Comparison of ENCODE assay signal across 17 cellular contexts in the genomic region with DNA sequence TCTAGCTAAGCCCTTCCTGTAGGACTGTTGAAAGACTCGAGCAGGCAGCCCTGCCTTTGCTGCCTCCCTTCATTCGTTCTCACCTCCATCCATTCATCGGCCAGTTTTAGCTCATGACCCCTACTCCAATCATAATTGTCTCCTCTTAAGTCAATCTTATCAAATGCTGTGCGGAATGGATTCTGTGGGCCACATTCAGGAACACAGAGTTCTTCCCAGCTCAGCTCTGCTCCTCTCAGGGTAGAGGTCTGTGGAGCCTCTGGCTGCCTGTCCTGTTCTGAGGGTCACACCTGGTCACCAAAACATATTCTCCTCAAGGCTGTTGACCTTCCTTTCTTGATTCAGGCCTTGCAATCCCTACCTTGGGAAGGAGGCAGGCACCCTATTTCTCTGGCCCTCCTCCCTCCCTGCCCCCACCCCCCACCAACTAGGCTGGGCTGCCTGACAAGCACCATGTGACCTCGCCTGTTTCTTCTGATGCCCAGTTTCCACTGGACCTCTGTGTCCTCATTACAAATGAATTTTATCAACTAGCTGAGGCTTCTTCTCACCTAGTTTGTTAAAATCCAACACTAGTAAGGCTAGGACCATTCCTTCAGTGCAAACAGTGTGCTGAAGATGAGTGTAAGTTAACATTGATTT. TPM values are rescaled to one million over a fixed set of nuclear protein-coding genes. Genes with fewer than 3 reads are reported as not detected.
DNase-seq lines count a peak whose midpoint lies in the region; ATAC-seq and TF ChIP-seq lines count a peak whose summit lies in the region.
"Had no signal": no experiment of that assay in that cellular context is flagged by ENCODE, and none has a peak within 500 bp of the region (broad histone marks: within the 10 kb centered on the region; RNA-seq: fewer than 3 reads in every experiment).

No MANE protein-coding gene starts in this region.

- H3K27ac Mint-ChIP-seq in GM23338 = no peak overlapping the region
- H3K27ac Mint-ChIP-seq: B cell; CD4-positive, CD25-positive, alpha-beta regulatory T cell; CD8-positive, alpha-beta T cell had no signal

- ATAC-seq in Right ventricle myocardium inferior = peak; percentile 29
- ATAC-seq in GM23338 = no peak
- ATAC-seq in heart right ventricle = peak in 7 of 8 donors; percentile 34 to 91 (median 71)
- ATAC-seq: CD8-positive, alpha-beta T cell had no signal

- H3K9me2 ChIP-seq in GM23338 (ENCODE audit: insufficient read depth) = no peaks in the 10 kb centered on the region

- H3K27ac ChIP-seq in left ventricle myocardium inferior (replicated peaks) = no peak overlapping the region
- no peak overlapping the region for H3K27ac ChIP-seq in GM23338 (ENCODE audit: low read depth)
- H3K27ac ChIP-seq in heart right ventricle = peak overlapping the region in 2 of 10 donors; percentile 0 to 11
- H3K27ac ChIP-seq: 22Rv1, BLaER1, C4-2B had no signal

- H3K4me3 Mint-ChIP-seq in GM23338 = no peak overlapping the region
- H3K4me3 Mint-ChIP-seq: B cell; CD4-positive, CD25-positive, alpha-beta regulatory T cell; CD8-positive, alpha-beta T cell had no signal

- H3K4me3 ChIP-seq in left ventricle myocardium inferior (no peak overlapping the region), GM23338 (no peak overlapping the region), heart right ventricle (no peak overlapping the region)
- H3K4me3 ChIP-seq: BLaER1 had no signal

- 62 to 74% methylated on average over 5 of the region's 5 CpGs for WGBS in heart right ventricle, 2 donors

- DNase-seq in Right ventricle myocardium inferior (ENCODE audit: missing footprints) (no peak), left ventricle myocardium inferior (no peak), GM23338 (ENCODE audit: low spot score) (no peak), heart right ventricle (no peak), dermis blood vessel endothelial cell (no peak)
- DNase-seq in stimulated activated naive CD4-positive, alpha-beta T cell (lab: John Stamatoyannopoulos, UW) = no peak
- DNase-seq: Caco-2; CD4-positive, CD25-positive, alpha-beta regulatory T cell; CD8-positive, alpha-beta T cell; DMS153; DND-41; H7; HCEC 1CT had no signal

- no peaks in the 10 kb centered on the region for H3K27me3 ChIP-seq in left ventricle myocardium inferior (ENCODE audit: low read depth)
- no peaks in the 10 kb centered on the region for H3K27me3 ChIP-seq in GM23338 (ENCODE audit: insufficient read depth)
- H3K27me3 ChIP-seq in heart right ventricle = no peaks in the 10 kb centered on the region
- H3K27me3 ChIP-seq: BLaER1 had no signal

- intact Hi-C loops in Right ventricle myocardium inferior (cut with DNase I) = no loop called here
- intact Hi-C loops in left ventricle myocardium inferior (cut with micrococcal nuclease) = no loop called here
- intact Hi-C loops in heart right ventricle (cut with DNase I) = loop anchor here in 2 of 10 donors (10.0 kb wide), 1 partner anchor 45 kb away; no protein-coding TSS in a partner anchor

- H3K79me2 ChIP-seq in GM23338 (replicated peaks; ENCODE audit: insufficient read depth) = no peaks in the 10 kb centered on the region

- H3K9me3 ChIP-seq in left ventricle myocardium inferior (replicated peaks) (peaks cover 10% of the 10 kb centered on the region), heart right ventricle (peaks cover 0 to 13% (median 10%) of the 10 kb centered on the region in 11 donors)

- H3F3A ChIP-seq in GM23338 (replicated peaks; ENCODE audit: low read depth) = no peaks in the 10 kb centered on the region

- no peak overlapping the region for H3K4me2 ChIP-seq in GM23338
- H3K4me2 ChIP-seq: BLaER1 had no signal

- H3K36me3 ChIP-seq in left ventricle myocardium inferior (no peaks in the 10 kb centered on the region), GM23338 (ENCODE audit: insufficient read depth) (no peaks in the 10 kb centered on the region), heart right ventricle (no peaks in the 10 kb centered on the region)
- H3K36me3 ChIP-seq: BLaER1 had no signal

- H3K27me3 Mint-ChIP-seq in GM23338 (ENCODE audit: insufficient read depth, low read depth, poor library complexity) = peaks cover 2% of the 10 kb centered on the region

- H3K9me3 Mint-ChIP-seq in GM23338 = peaks cover 4% of the 10 kb centered on the region; the same call in 1 of the 3 replicates

- no peaks in the 10 kb centered on the region for H4K20me1 ChIP-seq in GM23338 (replicated peaks; ENCODE audit: insufficient read depth)
- H4K20me1 ChIP-seq: BLaER1 had no signal

- peaks cover 14% of the 10 kb centered on the region for H3K4me1 ChIP-seq in left ventricle myocardium inferior
- H3K4me1 ChIP-seq in GM23338 (ENCODE audit: insufficient read depth) = peaks cover 5% of the 10 kb centered on the region; the same call in 1 of the 2 replicates
- H3K4me1 ChIP-seq in heart right ventricle = peaks cover 0 to 22% (median 4%) of the 10 kb centered on the region in 9 donors

- H3K4me1 Mint-ChIP-seq in GM23338 = peaks cover 10% of the 10 kb centered on the region
- H3K4me1 Mint-ChIP-seq: B cell; CD4-positive, CD25-positive, alpha-beta regulatory T cell had no signal

- H2AFZ ChIP-seq in GM23338 = peak overlapping the region; percentile 85

- TF ChIP-seq CTCF in left ventricle myocardium inferior (IDR thresholded peaks at IDR 0.05; ENCODE audit: borderline replicate concordance) = no peak
- TF ChIP-seq CTCF in GM23338 (conservative IDR thresholded peaks at IDR 0.05; ENCODE audit: low read depth in 2 of 2) = no peak
- TF ChIP-seq CTCF in heart right ventricle (IDR thresholded peaks at IDR 0.05) = no peak

- no peaks in the 10 kb centered on the region for H3K36me3 Mint-ChIP-seq in GM23338 (ENCODE audit: low read depth)
- H3K36me3 Mint-ChIP-seq: CD4-positive, CD25-positive, alpha-beta regulatory T cell; CD8-positive, alpha-beta T cell had no signal

TF ChIP-seq in GM23338, 12 proteins besides CTCF, POLR2A, EP300 and RAD21 (continues in another document):
- TF ChIP-seq NANOG (IDR thresholded peaks at IDR 0.05; ENCODE audit: borderline replicate concordance) (no peak), EZH2 (IDR thresholded peaks at IDR 0.05; ENCODE audit: low read depth, unreplicated experiment) (no peak)
- TF ChIP-seq, protein P1, sequence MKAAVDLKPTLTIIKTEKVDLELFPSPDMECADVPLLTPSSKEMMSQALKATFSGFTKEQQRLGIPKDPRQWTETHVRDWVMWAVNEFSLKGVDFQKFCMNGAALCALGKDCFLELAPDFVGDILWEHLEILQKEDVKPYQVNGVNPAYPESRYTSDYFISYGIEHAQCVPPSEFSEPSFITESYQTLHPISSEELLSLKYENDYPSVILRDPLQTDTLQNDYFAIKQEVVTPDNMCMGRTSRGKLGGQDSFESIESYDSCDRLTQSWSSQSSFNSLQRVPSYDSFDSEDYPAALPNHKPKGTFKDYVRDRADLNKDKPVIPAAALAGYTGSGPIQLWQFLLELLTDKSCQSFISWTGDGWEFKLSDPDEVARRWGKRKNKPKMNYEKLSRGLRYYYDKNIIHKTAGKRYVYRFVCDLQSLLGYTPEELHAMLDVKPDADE (IDR thresholded peaks at IDR 0.05) = no peak

RNA-seq across cellular contexts. Expression of a gene that starts 3.5 kb away (rescaled TPM):
- total RNA-seq in Right ventricle myocardium inferior = not detected
- not detected for total RNA-seq in left ventricle myocardium inferior
- total RNA-seq in GM23338 (2014; rRNA removed; shearing (Covaris generic)) = not detected in 2 replicates
- 0.24 and 0.86 TPM in 2 replicates for polyA plus RNA-seq in GM23338 (2016; fragmentation: Nextera tagmentation; extraction: Ambion mirVana)
- total RNA-seq in heart right ventricle = 1 to 10 TPM in 1 of 10 donors, under 1 TPM in 2, not detected in 7; 0.36 to 1.3 (median 0.59) TPM
- polyA plus RNA-seq in heart right ventricle = under 1 TPM in 1 of 2 donors, not detected in 1; 0.04 TPM
- total RNA-seq in dermis blood vessel endothelial cell = 0.23 and 0.34 TPM in 2 replicates
- total RNA-seq: B cell; CD4-positive, CD25-positive, alpha-beta regulatory T cell; CD8-positive, alpha-beta T cell; H7 had no signal
- polyA plus RNA-seq: CD4-positive, CD25-positive, alpha-beta regulatory T cell had no signal
